Comparison of ENCODE assay signal across 7 cellular contexts in the genomic region with DNA sequence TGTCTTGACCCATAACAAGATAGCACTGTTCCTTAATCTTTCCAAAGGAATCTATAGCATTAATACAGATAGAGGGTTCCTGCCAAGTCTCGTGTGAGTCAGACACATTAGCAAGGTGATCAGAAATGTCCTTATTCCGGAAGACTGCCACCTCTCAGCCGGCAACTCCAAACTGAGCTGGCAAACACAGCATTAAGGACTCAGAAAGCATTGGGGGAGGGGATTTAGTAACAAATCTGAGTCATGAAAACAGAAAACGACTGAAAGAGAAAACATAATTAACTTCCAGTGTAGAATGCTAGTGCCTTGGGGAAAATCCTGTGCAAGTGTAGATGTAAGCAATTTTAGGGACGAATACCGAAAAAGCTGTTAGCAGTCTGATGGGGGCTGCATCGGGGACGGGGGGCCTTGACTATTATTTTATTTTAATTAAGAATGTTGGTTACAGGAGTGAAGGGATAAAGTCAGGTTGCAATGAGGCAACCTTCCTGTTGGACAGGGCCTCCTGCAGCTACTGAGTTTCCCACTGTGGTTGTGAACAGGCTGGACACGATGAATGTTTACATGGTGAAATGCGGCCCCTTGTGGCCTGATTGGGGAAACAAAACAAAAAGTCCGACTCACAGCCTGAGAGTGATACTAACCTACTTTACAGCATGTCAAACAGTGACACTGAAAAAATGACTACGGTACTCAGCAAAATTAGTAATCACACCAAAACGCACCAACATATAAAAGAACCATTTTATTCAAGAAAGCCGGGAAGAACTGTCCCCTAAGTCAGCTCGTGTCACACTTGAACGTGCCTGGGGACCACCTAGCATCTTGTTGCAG. TPM values are rescaled to one million over a fixed set of nuclear protein-coding genes. Genes with fewer than 3 reads are reported as not detected.
DNase-seq lines count a peak whose midpoint lies in the region; TF ChIP-seq lines count a peak whose summit lies in the region.

No MANE protein-coding gene starts in this region.

- DNase-seq in G401 (ENCODE audit: low spot score) (peak; percentile 85), GOT3 (lab: John Stamatoyannopoulos, UW) (peak; percentile 43), NAMALWA (ENCODE audit: low spot score) (peak; percentile 82), RWPE1 (ENCODE audit: low spot score) (peak; percentile 76), T47D (ENCODE audit: low read depth in 1 of 2, low spot score in 1 of 2) (peak; percentile 64 to 90), inferior parietal cortex (ENCODE audit: extremely low spot score) (peak; percentile 92)
- DNase-seq in stimulated activated CD4-positive, alpha-beta T cell treated with anti-CD3 and anti-CD28 coated beads, Interleukin-15, amount 100 ng/mL, for 24 hours: peak; percentile 57

- TF ChIP-seq CTCF in RWPE1 (conservative IDR thresholded peaks at IDR 0.05; ENCODE audit: low read depth): peak; percentile 68

- CTCF ChIA-PET in RWPE1 (lab: Yijun Ruan, JAX): interaction anchor here (0.5 to 2.0 kb wide), 12 partner anchors 11 to 1060 kb away, joined by 3 to 11 read pairs (median 4); no protein-coding TSS in a partner anchor

- in situ Hi-C loops in G401 (cut with HindIII; ENCODE audit: low sequenced_read_pairs) (no loop called here), T47D (cut with HindIII; ENCODE audit: low pct_unique_long_range_greater_than_20kb, low sequenced_read_pairs) (no loop called here)

- POLR2A ChIA-PET in RWPE1 (lab: Yijun Ruan, JAX; ENCODE audit: low non-redundant PET): no interaction called here

- no peak overlapping the region for H3K27ac ChIP-seq in RWPE1

RNA-seq across cellular contexts. Expression of gene MIS18A, which starts 20.7 kb away (rescaled TPM):
- 36.8 and 46.0 TPM in 2 replicates for total RNA-seq in G401 (2014; rRNA removed; shearing (Covaris generic))

RNA-seq across cellular contexts. Expression of gene MRAP, which starts 40.5 kb away (rescaled TPM):
- total RNA-seq in G401 (2014; rRNA removed; shearing (Covaris generic)): not detected in 2 replicates
